ENCODE assay signal across 8 cellular contexts in the genomic region with DNA sequence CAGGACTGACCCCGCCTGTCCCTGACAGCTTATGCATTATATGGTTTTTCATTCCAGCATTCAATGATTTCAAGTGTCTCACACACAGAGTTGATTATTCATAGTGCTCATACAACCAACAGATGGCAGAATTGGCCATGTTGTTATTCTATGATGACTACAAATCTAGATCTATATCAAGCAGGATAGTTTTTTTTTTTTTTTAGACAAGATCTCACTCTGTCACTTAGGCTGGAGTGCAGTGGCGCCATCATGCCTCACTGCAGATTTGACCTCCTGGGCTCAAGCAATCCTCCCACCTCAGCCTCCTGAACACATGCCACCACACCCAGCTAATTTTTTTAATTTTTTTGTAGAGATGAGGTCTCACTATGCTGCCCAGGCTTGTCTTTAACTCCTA. TPM values are rescaled to one million over a fixed set of nuclear protein-coding genes. Genes with fewer than 3 reads are reported as not detected.
DNase-seq lines count a peak whose midpoint lies in the region; ATAC-seq, FAIRE-seq and TF ChIP-seq lines count a peak whose summit lies in the region.

No MANE protein-coding gene starts in this region.

- H3K4me2 ChIP-seq in HCT116 (ENCODE audit: low read length) (no peak overlapping the region), PC-3 (ENCODE audit: low read length) (no peak overlapping the region), H1 (ENCODE audit: insufficient read depth in 1 of 2, low read depth in 2 of 2, low read length in 2 of 2) (no peak overlapping the region), smooth muscle cell (no peak overlapping the region)

- no peak overlapping the region for H3K14ac ChIP-seq in H1 (ENCODE audit: insufficient read length)

- no peak overlapping the region for H2BK20ac ChIP-seq in H1 (ENCODE audit: low read length)

- H2BK15ac ChIP-seq in H1 (ENCODE audit: low read length) = no peak overlapping the region

- H3K4ac ChIP-seq in H1 (replicated peaks; ENCODE audit: insufficient read length, low read depth, low read length) = no peak overlapping the region

- DNase-seq in DMS153 (lab: John Stamatoyannopoulos, UW) (peak; percentile 64), HCT116 (ENCODE audit: low read depth, low spot score) (peak; percentile 39), PC-3 (peak; percentile 76), H1 (ENCODE audit: low read depth in 1 of 2, low spot score in 2 of 2) (no peak), smooth muscle cell (lab: John Stamatoyannopoulos, UW; ENCODE audit: unreplicated experiment) (no peak), T-helper 9 cell (no peak), NCI-H1048 (lab: John Stamatoyannopoulos, UW) (no peak)

- RAD21 ChIA-PET in HCT116 (lab: Charles Lee; ENCODE audit: low non-redundant PET in 1 of 2, low total read pairs in 2 of 2, uncharacterized antibody in 2 of 2, unreplicated experiment in 2 of 2) = interaction anchor here (0.7 kb wide), 4 partner anchors 173 to 331 kb away, joined by 3 read pairs; no protein-coding TSS in a partner anchor

- intact Hi-C loops in HCT116 (cut with micrococcal nuclease) = loop anchor here (1.0 to 5.0 kb wide), 2 partner anchors 207 to 332 kb away; no protein-coding TSS in a partner anchor
- intact Hi-C loops in PC-3 (cut with micrococcal nuclease) = loop anchor here (1.0 to 10.0 kb wide), 3 partner anchors 207 to 324 kb away; no protein-coding TSS in a partner anchor

- no peak overlapping the region for H3K23ac ChIP-seq in H1 (ENCODE audit: insufficient read length)

- 98% methylated on average over 2 of the region's 2 CpGs; no CpG with 5 or more reads in 1 of the 2 experiments for WGBS in H1 (ENCODE audit: extremely low coverage in 1 of 2, insufficient coverage in 1 of 2, insufficient read length in 1 of 2, insufficient replicate concordance in 2 of 2, low coverage in 1 of 2, low lambda C conversion rate in 2 of 2, missing lambda C conversion rate in 1 of 2), 2 experiments
- 85% methylated on average over 2 of the region's 2 CpGs for WGBS in smooth muscle cell (ENCODE audit: low lambda C conversion rate)

- no peaks in the 10 kb centered on the region for H3K23me2 ChIP-seq in H1 (ENCODE audit: low read depth, low read length)

- H3K36me3 ChIP-seq in HCT116 (ENCODE audit: control insufficient read depth in 1 of 2, insufficient read depth in 2 of 2, low read length in 2 of 2) (no peaks in the 10 kb centered on the region), PC-3 (ENCODE audit: low read depth, low read length) (no peaks in the 10 kb centered on the region), H1 (ENCODE audit: control insufficient read depth in 2 of 4, insufficient read depth in 4 of 4, low read length in 3 of 4) (no peaks in the 10 kb centered on the region), smooth muscle cell (ENCODE audit: low read depth) (no peaks in the 10 kb centered on the region)

- no peak for TF ChIP-seq EP300 in H1 (IDR thresholded peaks at IDR 0.05; ENCODE audit: borderline replicate concordance in 1 of 2, low read depth in 2 of 2, low read length in 2 of 2)

- ATAC-seq in HCT116 (peak; percentile 92), PC-3 (peak; percentile 94), GM18502 (IDR thresholded peaks at IDR 0.05; ENCODE audit: poor library complexity, unreplicated experiment) (no peak)

- no peaks in the 10 kb centered on the region; a peak in 1 of 4 replicates for H3K4me1 ChIP-seq in HCT116 (ENCODE audit: control insufficient read depth in 1 of 2, insufficient read depth in 2 of 2, low read length in 2 of 2)
- H3K4me1 ChIP-seq in PC-3 (ENCODE audit: insufficient read depth, low read length) = no peaks in the 10 kb centered on the region
- no peaks in the 10 kb centered on the region for H3K4me1 ChIP-seq in H1 (replicated peaks in 1 of 4; ENCODE audit: control insufficient read depth in 3 of 4, insufficient read depth in 4 of 4, low read length in 3 of 4)
- no peaks in the 10 kb centered on the region for H3K4me1 ChIP-seq in smooth muscle cell (ENCODE audit: low read depth)

- no peak overlapping the region for H3K9ac ChIP-seq in HCT116 (ENCODE audit: low read length)
- H3K9ac ChIP-seq in PC-3 (ENCODE audit: low read length) = no peak overlapping the region
- H3K9ac ChIP-seq in H1 (replicated peaks in 1 of 4; ENCODE audit: extremely low read depth in 1 of 4, low read depth in 3 of 4, low read length in 3 of 4) = no peak overlapping the region
- H3K9ac ChIP-seq in smooth muscle cell (ENCODE audit: low read depth) = no peak overlapping the region

- H4K20me1 ChIP-seq in HCT116 (ENCODE audit: insufficient read depth) = no peaks in the 10 kb centered on the region
- no peaks in the 10 kb centered on the region for H4K20me1 ChIP-seq in PC-3 (ENCODE audit: low read length)
- H4K20me1 ChIP-seq in H1 (replicated peaks in 1 of 2; ENCODE audit: control insufficient read depth in 1 of 2, insufficient read depth in 2 of 2, low read length in 2 of 2) = no peaks in the 10 kb centered on the region
- no peaks in the 10 kb centered on the region for H4K20me1 ChIP-seq in smooth muscle cell (ENCODE audit: low read depth)

- H2AK5ac ChIP-seq in H1 (ENCODE audit: low read depth, low read length) = no peak overlapping the region

- H3K18ac ChIP-seq in H1 (ENCODE audit: extremely low read depth, low read length) = no peak overlapping the region

- TF ChIP-seq RAD21 in HCT116 (IDR thresholded peaks at IDR 0.05; ENCODE audit: low read depth) (peak; percentile 77), H1 (IDR thresholded peaks at IDR 0.05 in 1 of 2, conservative IDR thresholded peaks at IDR 0.05 in 1 of 2; ENCODE audit: low read depth in 2 of 2, low read length in 2 of 2) (peak; percentile 48)

- POLR2A ChIA-PET in HCT116 (lab: Charles Lee) (no interaction called here), PC-3 (lab: Charles Lee; ENCODE audit: unreplicated experiment) (no interaction called here), H1 (lab: Charles Lee; ENCODE audit: partially characterized antibody) (no interaction called here)

- no peak overlapping the region for H2BK5ac ChIP-seq in H1 (ENCODE audit: low read depth, low read length)

- H3F3A ChIP-seq in PC-3 (ENCODE audit: low read length, unreplicated experiment) (no peaks in the 10 kb centered on the region), smooth muscle cell (ENCODE audit: low read depth) (no peaks in the 10 kb centered on the region)

- no peak overlapping the region for H4K5ac ChIP-seq in H1 (ENCODE audit: insufficient read length, low read depth, low read length)

- no peak overlapping the region for H3K27ac ChIP-seq in HCT116 (ENCODE audit: low read depth, low read length)
- no peak overlapping the region for H3K27ac ChIP-seq in PC-3 (ENCODE audit: low read length)
- no peak overlapping the region for H3K27ac ChIP-seq in H1 (ENCODE audit: low read depth, low read length)
- no peak overlapping the region for H3K27ac ChIP-seq in smooth muscle cell (ENCODE audit: low read depth)

- H3K27me3 ChIP-seq in HCT116 (ENCODE audit: insufficient read depth, low read length) (no peaks in the 10 kb centered on the region), PC-3 (ENCODE audit: low read length) (no peaks in the 10 kb centered on the region), H1 (replicated peaks in 1 of 4; ENCODE audit: control insufficient read depth in 3 of 4, extremely low read depth in 1 of 4, insufficient read depth in 3 of 4, low read length in 3 of 4) (no peaks in the 10 kb centered on the region), smooth muscle cell (ENCODE audit: low read depth) (no peaks in the 10 kb centered on the region)

- peak; percentile 29 to 61 (median 54); a peak in 5 of 6 replicates for TF ChIP-seq CTCF in HCT116 (IDR thresholded peaks at IDR 0.05 in 2 of 3, conservative IDR thresholded peaks at IDR 0.05 in 1 of 3; ENCODE audit: borderline replicate concordance in 1 of 3, insufficient read depth in 1 of 3, low read depth in 2 of 3, low read length in 2 of 3)
- peak; percentile 81 for TF ChIP-seq CTCF in PC-3 (conservative IDR thresholded peaks at IDR 0.05; ENCODE audit: low read depth, low read length)
- peak in 1 of 3 experiments; percentile 7; a peak in 2 of 4 replicates for TF ChIP-seq CTCF in H1 (IDR thresholded peaks at IDR 0.05; ENCODE audit: control extremely low read depth in 1 of 3, insufficient read depth in 1 of 3, low read depth in 1 of 3, low read length in 3 of 3)
- peak; percentile 21 for TF ChIP-seq CTCF in smooth muscle cell (IDR thresholded peaks at IDR 0.05; ENCODE audit: borderline replicate concordance, insufficient read depth, poor library complexity, severe bottlenecking)

- TF ChIP-seq POLR2A in HCT116 (IDR thresholded peaks at IDR 0.05; ENCODE audit: borderline replicate concordance, extremely low read depth, insufficient read depth, insufficient read length) = no peak
- no peak for TF ChIP-seq POLR2A in H1 (IDR thresholded peaks at IDR 0.05; ENCODE audit: control extremely low read depth in 1 of 2, low read depth in 2 of 2, low read length in 2 of 2)

- H3K79me2 ChIP-seq in HCT116 (ENCODE audit: insufficient read depth, low read length) (no peaks in the 10 kb centered on the region), PC-3 (ENCODE audit: low read length) (no peaks in the 10 kb centered on the region), H1 (ENCODE audit: control insufficient read depth in 1 of 2, insufficient read depth in 2 of 2, low read length in 2 of 2) (no peaks in the 10 kb centered on the region), smooth muscle cell (ENCODE audit: low read depth) (no peaks in the 10 kb centered on the region)

- H3K79me1 ChIP-seq in H1 (ENCODE audit: low read depth, low read length) = no peaks in the 10 kb centered on the region

- no peak overlapping the region for H3K56ac ChIP-seq in H1 (replicated peaks; ENCODE audit: insufficient read length, low read depth, low read length)

- H4K8ac ChIP-seq in H1 (ENCODE audit: extremely low read depth, insufficient read depth, low read length) = no peak overlapping the region

- no peak for FAIRE-seq in H1 (lab: Jason Lieb, UNC)

- H2BK12ac ChIP-seq in H1 (ENCODE audit: low read depth, low read length) = no peak overlapping the region

- H3K4me3 ChIP-seq in HCT116 (replicated peaks in 1 of 2; ENCODE audit: low read depth in 1 of 2, low read length in 2 of 2) = no peak overlapping the region
- no peak overlapping the region for H3K4me3 ChIP-seq in PC-3 (ENCODE audit: low read length)
- H3K4me3 ChIP-seq in H1 (ENCODE audit: extremely low read depth in 1 of 4, insufficient read depth in 2 of 4, low read depth in 3 of 4, low read length in 4 of 4) = no peak overlapping the region
- no peak overlapping the region for H3K4me3 ChIP-seq in smooth muscle cell

- H3K9me3 ChIP-seq in HCT116 (ENCODE audit: control insufficient read depth in 1 of 2, insufficient read depth in 1 of 2, low read depth in 1 of 2, low read length in 2 of 2) (no peaks in the 10 kb centered on the region), PC-3 (ENCODE audit: low read length) (no peaks in the 10 kb centered on the region), H1 (ENCODE audit: insufficient read depth in 2 of 2, low read depth in 1 of 2, low read length in 1 of 2) (no peaks in the 10 kb centered on the region), smooth muscle cell (replicated peaks; ENCODE audit: low read depth) (no peaks in the 10 kb centered on the region)

- H3K9me2 ChIP-seq in HCT116 (ENCODE audit: insufficient read depth) (no peaks in the 10 kb centered on the region), PC-3 (replicated peaks; ENCODE audit: low read length) (no peaks in the 10 kb centered on the region)

- no peak overlapping the region for H4K91ac ChIP-seq in H1 (replicated peaks; ENCODE audit: insufficient read length, low read length)

- H2AFZ ChIP-seq in HCT116 (ENCODE audit: low read depth, low read length, poor library complexity, severe bottlenecking) (no peak overlapping the region), PC-3 (ENCODE audit: low read length) (no peak overlapping the region), H1 (ENCODE audit: low read length) (no peak overlapping the region), smooth muscle cell (ENCODE audit: low read depth) (no peak overlapping the region)

- no peak overlapping the region for H2BK120ac ChIP-seq in H1 (replicated peaks; ENCODE audit: low read depth, low read length)

- CTCF ChIA-PET in HCT116 (lab: Charles Lee) (interaction anchor here (0.8 to 1.4 kb wide), 5 partner anchors 14 to 327 kb away, joined by 3 to 4 read pairs (median 4); no protein-coding TSS in a partner anchor), PC-3 (lab: Charles Lee) (interaction anchor here (0.6 to 0.7 kb wide), 2 partner anchors 296 to 346 kb away, joined by 3 to 4 read pairs; no protein-coding TSS in a partner anchor), H1 (lab: Charles Lee; ENCODE audit: partially characterized antibody) (interaction anchor here (0.6 to 3.7 kb wide), 12 partner anchors 10 to 302 kb away, joined by 3 to 29 read pairs (median 4); no protein-coding TSS in a partner anchor)

- BruUV-seq in HCT116 (replicated peaks; lab: Mats Ljungman, UMichigan) = no TSS peak
- BruUV-seq in PC-3 (replicated peaks; lab: Mats Ljungman, UMichigan) = no TSS peak

RNA-seq across cellular contexts. Expression of a gene that starts 40.1 kb away (rescaled TPM):
- total RNA-seq in HCT116 (2021; ENCODE audit: unreplicated experiment) = 15.0 TPM
- polyA plus RNA-seq in HCT116 (2012) = 9.2 and 11.5 TPM in 2 replicates
- 19.6 and 21.8 TPM in 2 replicates for total RNA-seq in PC-3 (2014; rRNA removed)
- 58.5 and 58.9 TPM in 2 replicates for total RNA-seq in H1 (2021; fragmentation: NEBNext Ultra II Directional; extraction: Animal tissue kit (Norgen Biotek cat#: 25700))
- 42.0 and 49.1 TPM in 2 replicates for polyA plus RNA-seq in H1 (2011; rRNA removed)
- polyA plus RNA-seq in H1 (2011; cell fraction: cytosol; rRNA removed) = 48.4 TPM
- polyA plus RNA-seq in H1 (2011; cell fraction: nucleus; rRNA removed) = 45.7 TPM
- polyA plus RNA-seq in H1 (2012, experiment 1 of 2) = 29.8 to 37.9 TPM (median 34.2 TPM) in 4 replicates
- polyA plus RNA-seq in H1 (2012, experiment 2 of 2) = 3.1 TPM
- 44.7 TPM for polyA plus RNA-seq in H1 (2013, experiment 1 of 2)
- 50.3 TPM for polyA plus RNA-seq in H1 (2013, experiment 2 of 2)
- polyA minus RNA-seq in H1 (2011; rRNA and poly(A)+ RNA removed) = 90.4 and 90.6 TPM in 2 replicates
- 49.9 TPM for polyA minus RNA-seq in H1 (2011; cell fraction: cytosol; rRNA and poly(A)+ RNA removed)
- polyA minus RNA-seq in H1 (2011; cell fraction: nucleus; rRNA and poly(A)+ RNA removed) = 53.5 TPM
- total RNA-seq in smooth muscle cell = 14.7 and 25.1 TPM in 2 replicates
- polyA plus RNA-seq in smooth muscle cell = 5.2 and 13.9 TPM in 2 replicates

Comparison
In these comparisons a context has a peak if more than half of its experiments do, and no peak if none do; other contexts are left out.
1. DNase-seq: peak in DMS153 (single experiment), HCT116 (single experiment) and PC-3 (single experiment); none in H1 (0 of 2), smooth muscle cell (single experiment), T-helper 9 cell (single experiment) and NCI-H1048 (single experiment).